ENCODE assay signal across 17 cellular contexts in the genomic region with DNA sequence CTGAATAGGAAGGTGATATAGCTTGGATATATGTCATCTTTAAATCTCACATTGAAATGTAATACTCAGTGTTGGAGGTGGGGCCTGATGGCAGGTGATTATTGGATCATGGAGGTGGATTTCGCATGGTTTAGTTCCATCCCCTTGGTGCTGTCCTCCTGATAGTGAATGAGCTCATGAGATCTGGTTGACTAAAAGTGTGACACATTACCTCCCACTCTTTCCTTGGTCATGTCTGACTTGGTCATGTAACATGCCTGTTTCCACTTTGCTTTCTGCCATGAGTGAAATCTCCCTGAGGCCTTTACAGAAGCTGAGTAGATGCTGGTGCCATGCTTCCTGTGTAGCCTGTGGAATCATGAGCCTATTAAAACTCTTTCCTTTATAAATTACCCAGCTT.
DNase-seq lines count a peak whose midpoint lies in the region; ATAC-seq, FAIRE-seq and TF ChIP-seq lines count a peak whose summit lies in the region.
"Had no signal": no experiment of that assay in that cellular context is flagged by ENCODE, and none has a peak within 500 bp of the region (broad histone marks: within the 10 kb centered on the region; RNA-seq: fewer than 3 reads in every experiment).

No MANE protein-coding gene starts in this region.

- CTCF ChIA-PET in activated CD8-positive, alpha-beta T cell treated with anti-CD3 and anti-CD28 coated beads for 36 hours (lab: Charles Lee), result no interaction called here
- CTCF ChIA-PET in activated CD8-positive, alpha-beta T cell treated with anti-CD3 and anti-CD28 coated beads, Interleukin-2, amount 10 ng/mL, durations not matched to agents 7 days and 5 days (lab: Charles Lee), result no interaction called here

- H3K27me3 Mint-ChIP-seq in activated CD8-positive, alpha-beta T cell treated with anti-CD3 and anti-CD28 coated beads for 36 hours, result peaks cover 2% of the 10 kb centered on the region
- H3K27me3 Mint-ChIP-seq in activated CD8-positive, alpha-beta T cell treated with anti-CD3 and anti-CD28 coated beads, Interleukin-2, amount 10 ng/mL, durations not matched to agents 7 days and 5 days (ENCODE audit: low read depth), result peaks cover 4% of the 10 kb centered on the region
- peaks cover 9% of the 10 kb centered on the region for H3K27me3 Mint-ChIP-seq in activated T-helper 17 cell treated with anti-CD3 and anti-CD28 coated beads, Interleukin-2, amount 50 U/mL, for 72 hours
- H3K27me3 Mint-ChIP-seq: B cell, IgD-negative memory B cell had no signal

- H3K4me3 ChIP-seq in DND-41 (ENCODE audit: low read depth in 1 of 2, low read length in 2 of 2), result no peak overlapping the region

- H3K27ac Mint-ChIP-seq in activated CD8-positive, alpha-beta T cell treated with anti-CD3 and anti-CD28 coated beads for 36 hours, result no peak overlapping the region
- H3K27ac Mint-ChIP-seq in activated CD8-positive, alpha-beta T cell treated with anti-CD3 and anti-CD28 coated beads, Interleukin-2, amount 10 ng/mL, durations not matched to agents 7 days and 5 days, result no peak overlapping the region
- H3K27ac Mint-ChIP-seq in activated T-helper 17 cell treated with anti-CD3 and anti-CD28 coated beads, Interleukin-2, amount 50 U/mL, for 72 hours, result no peak overlapping the region
- H3K27ac Mint-ChIP-seq: B cell; CD4-positive, alpha-beta T cell; IgD-negative memory B cell had no signal

- POLR2A ChIA-PET in activated CD8-positive, alpha-beta T cell treated with anti-CD3 and anti-CD28 coated beads for 36 hours (lab: Charles Lee), result no interaction called here
- POLR2A ChIA-PET in activated CD8-positive, alpha-beta T cell treated with anti-CD3 and anti-CD28 coated beads, Interleukin-2, amount 10 ng/mL, durations not matched to agents 7 days and 5 days (lab: Charles Lee), result no interaction called here

- ATAC-seq in activated CD8-positive, alpha-beta T cell treated with anti-CD3 and anti-CD28 coated beads for 36 hours, result peak; percentile 34
- ATAC-seq in activated CD8-positive, alpha-beta T cell treated with anti-CD3 and anti-CD28 coated beads, Interleukin-2, amount 10 ng/mL, durations not matched to agents 7 days and 5 days, result no peak
- ATAC-seq in DND-41 (ENCODE audit: insufficient read depth, low read depth) (no peak), foreskin keratinocyte (peak; percentile 15)
- peak; percentile 80 for ATAC-seq in activated T-helper 17 cell treated with anti-CD3 and anti-CD28 coated beads, Interleukin-2, amount 50 U/mL, for 72 hours (replicated peaks)

- H3K4me1 ChIP-seq in DND-41 (ENCODE audit: insufficient read depth, low read length) (no peaks in the 10 kb centered on the region), foreskin keratinocyte (no peaks in the 10 kb centered on the region)

- H3K36me3 Mint-ChIP-seq in activated CD8-positive, alpha-beta T cell treated with anti-CD3 and anti-CD28 coated beads for 36 hours (ENCODE audit: low read depth), result no peaks in the 10 kb centered on the region
- no peaks in the 10 kb centered on the region for H3K36me3 Mint-ChIP-seq in activated CD8-positive, alpha-beta T cell treated with anti-CD3 and anti-CD28 coated beads, Interleukin-2, amount 10 ng/mL, durations not matched to agents 7 days and 5 days (ENCODE audit: low read depth)
- H3K36me3 Mint-ChIP-seq in activated T-helper 17 cell treated with anti-CD3 and anti-CD28 coated beads, Interleukin-2, amount 50 U/mL, for 72 hours (ENCODE audit: low read depth), result no peaks in the 10 kb centered on the region
- H3K36me3 Mint-ChIP-seq: IgD-negative memory B cell had no signal

- intact Hi-C loops in activated CD8-positive, alpha-beta T cell treated with anti-CD3 and anti-CD28 coated beads for 36 hours (cut with micrococcal nuclease), result no loop called here

- H3K4me1 Mint-ChIP-seq in activated CD8-positive, alpha-beta T cell treated with anti-CD3 and anti-CD28 coated beads for 36 hours (ENCODE audit: low read depth), result no peaks in the 10 kb centered on the region
- H3K4me1 Mint-ChIP-seq in activated CD8-positive, alpha-beta T cell treated with anti-CD3 and anti-CD28 coated beads, Interleukin-2, amount 10 ng/mL, durations not matched to agents 7 days and 5 days (ENCODE audit: low read depth), result no peaks in the 10 kb centered on the region
- no peaks in the 10 kb centered on the region for H3K4me1 Mint-ChIP-seq in activated T-helper 17 cell treated with anti-CD3 and anti-CD28 coated beads, Interleukin-2, amount 50 U/mL, for 72 hours
- H3K4me1 Mint-ChIP-seq: B cell, IgD-negative memory B cell had no signal

- H4K20me1 ChIP-seq in DND-41 (ENCODE audit: insufficient read depth, low read length), result no peaks in the 10 kb centered on the region

- H3K79me2 ChIP-seq in DND-41 (ENCODE audit: insufficient read depth, low read length), result no peaks in the 10 kb centered on the region

- no peak overlapping the region for H3K4me2 ChIP-seq in DND-41 (ENCODE audit: insufficient read depth, low read length)

- no peaks in the 10 kb centered on the region for H3K36me3 ChIP-seq in DND-41 (ENCODE audit: insufficient read depth, low read length)

- TF ChIP-seq POLR2A in GM12892 (IDR thresholded peaks at IDR 0.05; ENCODE audit: low read depth, low read length), result no peak

- H3K27me3 ChIP-seq in DND-41 (ENCODE audit: insufficient read depth, low read length, poor library complexity) (no peaks in the 10 kb centered on the region), foreskin keratinocyte (peaks cover 3% of the 10 kb centered on the region)

- H3K27ac ChIP-seq in DND-41 (ENCODE audit: low read length), result no peak overlapping the region
- H3K27ac ChIP-seq in foreskin keratinocyte, result no peak overlapping the region

- H3K4me3 Mint-ChIP-seq in activated CD8-positive, alpha-beta T cell treated with anti-CD3 and anti-CD28 coated beads for 36 hours, result no peak overlapping the region
- no peak overlapping the region for H3K4me3 Mint-ChIP-seq in activated CD8-positive, alpha-beta T cell treated with anti-CD3 and anti-CD28 coated beads, Interleukin-2, amount 10 ng/mL, durations not matched to agents 7 days and 5 days
- H3K4me3 Mint-ChIP-seq in activated T-helper 17 cell treated with anti-CD3 and anti-CD28 coated beads, Interleukin-2, amount 50 U/mL, for 72 hours, result no peak overlapping the region
- H3K4me3 Mint-ChIP-seq: B cell; CD4-positive, alpha-beta T cell; IgD-negative memory B cell had no signal

- no peaks in the 10 kb centered on the region for H3K9me3 ChIP-seq in DND-41 (ENCODE audit: insufficient read depth, low read length, severe bottlenecking)

- H3K9me3 Mint-ChIP-seq in activated CD8-positive, alpha-beta T cell treated with anti-CD3 and anti-CD28 coated beads for 36 hours, result no peaks in the 10 kb centered on the region
- H3K9me3 Mint-ChIP-seq in activated CD8-positive, alpha-beta T cell treated with anti-CD3 and anti-CD28 coated beads, Interleukin-2, amount 10 ng/mL, durations not matched to agents 7 days and 5 days (ENCODE audit: insufficient read depth), result no peaks in the 10 kb centered on the region
- H3K9me3 Mint-ChIP-seq in activated T-helper 17 cell treated with anti-CD3 and anti-CD28 coated beads, Interleukin-2, amount 50 U/mL, for 72 hours, result no peaks in the 10 kb centered on the region
- H3K9me3 Mint-ChIP-seq: IgD-negative memory B cell had no signal

- no peak for TF ChIP-seq CTCF in activated CD8-positive, alpha-beta T cell treated with anti-CD3 and anti-CD28 coated beads for 36 hours (IDR thresholded peaks at IDR 0.05)
- no peak for TF ChIP-seq CTCF in DND-41 (IDR thresholded peaks at IDR 0.05; ENCODE audit: borderline replicate concordance, extremely low read depth, low read length, poor library complexity, severe bottlenecking)
- TF ChIP-seq CTCF in foreskin keratinocyte (conservative IDR thresholded peaks at IDR 0.05), result no peak

- 0 out of 2 replicates have a peak overlapping the region, but pooled peaks have one; percentile 19 for H2AFZ ChIP-seq in DND-41 (ENCODE audit: low read depth, low read length)

- DNase-seq in activated CD8-positive, alpha-beta T cell treated with anti-CD3 and anti-CD28 coated beads for 36 hours, result peak; percentile 2
- no peak for DNase-seq in activated CD8-positive, alpha-beta T cell treated with anti-CD3 and anti-CD28 coated beads, Interleukin-2, amount 10 ng/mL, durations not matched to agents 7 days and 5 days
- no peak for DNase-seq in DND-41
- no peak for DNase-seq in foreskin keratinocyte
- DNase-seq in NCI-H187 treated with DMSO at 0.1 percent for 48 hours (lab: John Stamatoyannopoulos, UW), result no peak
- no peak for DNase-seq in GM12892 (ENCODE audit: insufficient read length)
- DNase-seq in activated CD8-positive, alpha-beta memory T cell treated with anti-CD3 and anti-CD28 coated beads for 24 hours, result no peak
- DNase-seq: C1 segment of cervical spinal cord; Calu3; CD4-positive, alpha-beta T cell; DMS79 treated with DMSO at 0.1 percent for 48 hours; GDM1; H7 had no signal

- FAIRE-seq in GM12892 (lab: Jason Lieb, UNC), result no peak
- FAIRE-seq: A204.1 had no signal

- no peak overlapping the region for H3K9ac ChIP-seq in DND-41 (ENCODE audit: low read depth, low read length)

Comparison
In these comparisons a context has a peak if more than half of its experiments do, and no peak if none do; other contexts are left out.
1. ATAC-seq: peak in activated CD8-positive, alpha-beta T cell treated with anti-CD3 and anti-CD28 coated beads for 36 hours (single experiment), activated T-helper 17 cell treated with anti-CD3 and anti-CD28 coated beads, Interleukin-2, amount 50 U/mL, for 72 hours (single experiment) and foreskin keratinocyte (single experiment); none in activated CD8-positive, alpha-beta T cell treated with anti-CD3 and anti-CD28 coated beads, Interleukin-2, amount 10 ng/mL, durations not matched to agents 7 days and 5 days (single experiment) and DND-41 (single experiment).